19 cellular contexts compared by ENCODE assay signal in genomic region chr3:99943931-99944761, GRCh38.
DNase-seq lines count a peak whose midpoint lies in the region; ATAC-seq and TF ChIP-seq lines count a peak whose summit lies in the region.
"Had no signal": no experiment of that assay in that cellular context is flagged by ENCODE, and none has a peak within 500 bp of the region (broad histone marks: within the 10 kb centered on the region; RNA-seq: fewer than 3 reads in every experiment).

No MANE protein-coding gene starts in this region.

- no peak for TF ChIP-seq POLR2A in testis (IDR thresholded peaks at IDR 0.05)
- TF ChIP-seq POLR2A in breast epithelium (IDR thresholded peaks at IDR 0.05): no peak

- H4K20me1 ChIP-seq in PC-9 (ENCODE audit: insufficient read depth) (no peaks in the 10 kb centered on the region), osteoblast (ENCODE audit: insufficient read depth, low read length) (no peaks in the 10 kb centered on the region)

- intact Hi-C loops in PC-9 (cut with micrococcal nuclease; ENCODE audit: unreplicated experiment) (no loop called here), heart right ventricle (cut with DNase I) (loop anchor here in 1 of 10 donors (10.0 kb wide), 1 partner anchor 91 kb away; no protein-coding TSS in a partner anchor), testis (cut with DNase I; ENCODE audit: low total_unique reads) (no loop called here), breast epithelium (cut with DNase I; ENCODE audit: low total_unique reads) (no loop called here)

- no peaks in the 10 kb centered on the region for H3F3A ChIP-seq in PC-9 (ENCODE audit: insufficient read depth, low read depth)

- no peaks in the 10 kb centered on the region for H3K9me2 ChIP-seq in PC-9 (ENCODE audit: insufficient read depth)

- DNase-seq in PC-9 (peak in 1 of 2 experiments; percentile 52), heart right ventricle (peak in 1 of 2 donors; percentile 33), osteoblast (ENCODE audit: insufficient read length, low spot score, missing footprints) (no peak), testis (no peak), breast epithelium (ENCODE audit: low spot score in 2 of 2) (no peak), AML-193 (lab: John Stamatoyannopoulos, UW) (no peak), retina (no peak)
- DNase-seq: activated CD4-positive, alpha-beta T cell treated with anti-CD3 and anti-CD28 coated beads, Interleukin-2, amount 50 U/mL, for 4 hours; activated naive CD8-positive, alpha-beta T cell treated with anti-CD3 and anti-CD28 coated beads for 36 hours; activated T-cell treated with anti-CD3 and anti-CD28 coated beads, Interleukin-2, amount 50 U/mL, for 4 hours; central memory CD4-positive, alpha-beta T cell; endodermal cell; foreskin melanocyte; GF-D8; immature natural killer cell; NCI-H1105 had no signal

- TF ChIP-seq CTCF in HEK293 (tag by site-specific recombination; IDR thresholded peaks at IDR 0.05) (no peak), PC-9 (conservative IDR thresholded peaks at IDR 0.05) (no peak), heart right ventricle (IDR thresholded peaks at IDR 0.05) (no peak), osteoblast (IDR thresholded peaks at IDR 0.05; ENCODE audit: extremely low read depth, low read depth, low read length) (no peak), testis (IDR thresholded peaks at IDR 0.05) (no peak), breast epithelium (IDR thresholded peaks at IDR 0.05) (no peak)

- no peak overlapping the region for H3K4me3 ChIP-seq in HEK293 (ENCODE audit: low read depth, low read length)
- no peak overlapping the region for H3K4me3 ChIP-seq in PC-9
- no peak overlapping the region for H3K4me3 ChIP-seq in heart right ventricle
- no peak overlapping the region for H3K4me3 ChIP-seq in osteoblast (ENCODE audit: insufficient read depth, low read length)
- H3K4me3 ChIP-seq in testis: no peak overlapping the region
- no peak overlapping the region for H3K4me3 ChIP-seq in breast epithelium

- H3K79me2 ChIP-seq in PC-9 (ENCODE audit: low read depth) (no peaks in the 10 kb centered on the region), osteoblast (ENCODE audit: insufficient read depth, low read length) (no peaks in the 10 kb centered on the region)
- H3K79me2 ChIP-seq: parathyroid adenoma had no signal

- no peaks in the 10 kb centered on the region for H3K36me3 ChIP-seq in HEK293 (ENCODE audit: control insufficient read depth in 2 of 2, insufficient read depth in 1 of 2, low read length in 2 of 2)
- no peaks in the 10 kb centered on the region; the same call in 1 of the 2 replicates for H3K36me3 ChIP-seq in PC-9 (ENCODE audit: low read depth)
- H3K36me3 ChIP-seq in heart right ventricle: no peaks in the 10 kb centered on the region
- no peaks in the 10 kb centered on the region for H3K36me3 ChIP-seq in osteoblast (ENCODE audit: insufficient read depth, low read length)
- no peaks in the 10 kb centered on the region for H3K36me3 ChIP-seq in testis (ENCODE audit: low read depth, missing control alignments)
- no peaks in the 10 kb centered on the region for H3K36me3 ChIP-seq in breast epithelium

- CTCF ChIA-PET in HEK293 (lab: Yijun Ruan, JAX) (interaction anchor here (0.6 kb wide), 1 partner anchor 19 kb away, joined by 4 read pairs; no protein-coding TSS in a partner anchor), PC-9 (lab: Charles Lee) (no interaction called here)

- 53 to 61% methylated on average over 4 of the region's 4 CpGs for WGBS in heart right ventricle, 2 donors
- WGBS in testis, 2 donors: 68% methylated on average over 4 of the region's 4 CpGs

- no TSS peak for BruUV-seq in PC-9 (replicated peaks; lab: Mats Ljungman, UMichigan)

- POLR2A ChIA-PET in HEK293 (lab: Yijun Ruan, JAX): no interaction called here
- POLR2A ChIA-PET in PC-9 (lab: Charles Lee; ENCODE audit: unreplicated experiment): no interaction called here

- H3K9me3 ChIP-seq in HEK293 (ENCODE audit: control insufficient read depth, insufficient read depth, low read depth, low read length): no peaks in the 10 kb centered on the region
- H3K9me3 ChIP-seq in PC-9 (ENCODE audit: insufficient read depth, low read depth): no peaks in the 10 kb centered on the region
- H3K9me3 ChIP-seq in heart right ventricle: no peaks in the 10 kb centered on the region
- no peaks in the 10 kb centered on the region for H3K9me3 ChIP-seq in osteoblast (ENCODE audit: low read depth, low read length)
- no peaks in the 10 kb centered on the region for H3K9me3 ChIP-seq in testis
- no peaks in the 10 kb centered on the region for H3K9me3 ChIP-seq in breast epithelium

- H3K4me2 ChIP-seq in PC-9: peak overlapping the region; percentile 3; the same call in 1 of the 2 replicates
- H3K4me2 ChIP-seq in osteoblast (ENCODE audit: insufficient read depth, low read length): peak overlapping the region; percentile 11

- H3K27me3 ChIP-seq in PC-9 (ENCODE audit: insufficient read depth, low read depth) (no peaks in the 10 kb centered on the region), heart right ventricle (no peaks in the 10 kb centered on the region), osteoblast (ENCODE audit: insufficient read depth, low read length) (no peaks in the 10 kb centered on the region), testis (no peaks in the 10 kb centered on the region), breast epithelium (no peaks in the 10 kb centered on the region)

- H3K4me1 ChIP-seq in HEK293 (ENCODE audit: control insufficient read depth, insufficient read depth, low read length): peaks cover 5% of the 10 kb centered on the region
- H3K4me1 ChIP-seq in PC-9 (replicated peaks; ENCODE audit: insufficient read depth): peaks cover 27% of the 10 kb centered on the region
- peaks cover 9 to 65% (median 50%) of the 10 kb centered on the region in 9 donors for H3K4me1 ChIP-seq in heart right ventricle
- H3K4me1 ChIP-seq in osteoblast (ENCODE audit: insufficient read depth, low read length): peaks cover 7% of the 10 kb centered on the region
- H3K4me1 ChIP-seq in testis: peaks cover 13% of the 10 kb centered on the region
- H3K4me1 ChIP-seq in breast epithelium: no peaks in the 10 kb centered on the region

- H2AFZ ChIP-seq in PC-9 (no peak overlapping the region), osteoblast (ENCODE audit: low read length) (no peak overlapping the region)
- H2AFZ ChIP-seq: parathyroid adenoma had no signal

- peak in 7 of 8 donors; percentile 25 to 84 (median 67) for ATAC-seq in heart right ventricle
- ATAC-seq: activated T-cell treated with anti-CD3 and anti-CD28 coated beads, Interleukin-2, amount 50 U/mL, for 4 hours; HCT116 had no signal

- no peak overlapping the region for H3K27ac ChIP-seq in HEK293 (ENCODE audit: extremely low read depth, low read depth, low read length)
- H3K27ac ChIP-seq in PC-9: no peak overlapping the region
- H3K27ac ChIP-seq in heart right ventricle: peak overlapping the region in 5 of 10 donors; percentile 1 to 76 (median 23)
- H3K27ac ChIP-seq in osteoblast (ENCODE audit: low read depth, low read length): no peak overlapping the region
- H3K27ac ChIP-seq in testis: no peak overlapping the region
- no peak overlapping the region for H3K27ac ChIP-seq in breast epithelium
- H3K27ac ChIP-seq: parathyroid adenoma had no signal

TF ChIP-seq in HEK293, 187 proteins besides CTCF, POLR2A, EP300 and RAD21:
- TF ChIP-seq GLI2 (tag by site-specific recombination; IDR thresholded peaks at IDR 0.05; ENCODE audit: borderline replicate concordance, low read depth) (no peak), FEZF1 (tag by site-specific recombination; IDR thresholded peaks at IDR 0.05) (peak; percentile 53; the same call in 1 of the 2 replicates)
